ENCODE assay signal across 1 cellular context in the genomic region with DNA sequence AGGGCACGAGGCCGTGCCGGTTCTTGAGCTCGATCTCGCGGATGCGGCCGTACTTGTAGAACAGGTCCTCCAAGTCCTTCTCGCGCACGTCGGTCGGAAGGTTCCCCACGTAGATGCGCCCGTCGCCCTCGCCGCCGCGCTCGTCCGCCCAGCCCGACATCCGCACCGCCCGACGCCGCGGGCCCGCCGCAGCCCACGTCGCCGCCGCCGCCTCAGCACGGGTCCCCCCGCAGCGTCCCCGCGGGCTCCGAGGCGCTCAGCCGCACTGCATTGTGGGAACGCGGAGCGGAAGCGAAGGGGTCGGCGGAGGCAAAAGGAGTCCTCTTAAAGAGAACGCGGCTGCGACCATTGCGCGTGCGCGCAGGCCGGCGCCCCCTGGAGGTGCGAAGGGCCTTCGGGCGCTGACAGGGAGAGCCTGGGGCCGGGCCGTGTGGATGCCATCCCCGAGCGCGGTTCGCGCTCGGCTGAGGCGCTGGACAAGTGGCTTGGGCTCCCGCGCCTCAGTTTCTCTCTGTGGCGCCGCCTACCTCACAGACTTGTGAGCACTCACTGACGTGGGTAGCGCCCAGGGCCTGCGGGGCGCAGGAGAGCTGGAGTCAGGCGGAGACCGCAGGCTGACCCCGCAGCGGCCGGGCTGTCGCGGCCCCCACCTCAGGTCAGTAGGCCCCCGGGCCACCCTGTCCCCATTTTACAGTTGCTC.
TF ChIP-seq lines count a peak whose summit lies in the region.

A gene with protein sequence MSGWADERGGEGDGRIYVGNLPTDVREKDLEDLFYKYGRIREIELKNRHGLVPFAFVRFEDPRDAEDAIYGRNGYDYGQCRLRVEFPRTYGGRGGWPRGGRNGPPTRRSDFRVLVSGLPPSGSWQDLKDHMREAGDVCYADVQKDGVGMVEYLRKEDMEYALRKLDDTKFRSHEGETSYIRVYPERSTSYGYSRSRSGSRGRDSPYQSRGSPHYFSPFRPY (minus strand): TSS at position 299 of the 700 bp plus-strand sequence. CDS start 139 bp downstream, at position 160.

TF ChIP-seq in K562, 482 proteins besides CTCF, POLR2A, EP300 and RAD21 (continued from another document and continues in another):
- TF ChIP-seq, protein P1, sequence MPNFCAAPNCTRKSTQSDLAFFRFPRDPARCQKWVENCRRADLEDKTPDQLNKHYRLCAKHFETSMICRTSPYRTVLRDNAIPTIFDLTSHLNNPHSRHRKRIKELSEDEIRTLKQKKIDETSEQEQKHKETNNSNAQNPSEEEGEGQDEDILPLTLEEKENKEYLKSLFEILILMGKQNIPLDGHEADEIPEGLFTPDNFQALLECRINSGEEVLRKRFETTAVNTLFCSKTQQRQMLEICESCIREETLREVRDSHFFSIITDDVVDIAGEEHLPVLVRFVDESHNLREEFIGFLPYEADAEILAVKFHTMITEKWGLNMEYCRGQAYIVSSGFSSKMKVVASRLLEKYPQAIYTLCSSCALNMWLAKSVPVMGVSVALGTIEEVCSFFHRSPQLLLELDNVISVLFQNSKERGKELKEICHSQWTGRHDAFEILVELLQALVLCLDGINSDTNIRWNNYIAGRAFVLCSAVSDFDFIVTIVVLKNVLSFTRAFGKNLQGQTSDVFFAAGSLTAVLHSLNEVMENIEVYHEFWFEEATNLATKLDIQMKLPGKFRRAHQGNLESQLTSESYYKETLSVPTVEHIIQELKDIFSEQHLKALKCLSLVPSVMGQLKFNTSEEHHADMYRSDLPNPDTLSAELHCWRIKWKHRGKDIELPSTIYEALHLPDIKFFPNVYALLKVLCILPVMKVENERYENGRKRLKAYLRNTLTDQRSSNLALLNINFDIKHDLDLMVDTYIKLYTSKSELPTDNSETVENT (CRISPR knock-in tag; IDR thresholded peaks at IDR 0.05) = peak; percentile 82; the same call in 1 of the 2 replicates
- peak; percentile 85 for TF ChIP-seq SUPT5H (IDR thresholded peaks at IDR 0.05)
- TF ChIP-seq, protein P2, sequence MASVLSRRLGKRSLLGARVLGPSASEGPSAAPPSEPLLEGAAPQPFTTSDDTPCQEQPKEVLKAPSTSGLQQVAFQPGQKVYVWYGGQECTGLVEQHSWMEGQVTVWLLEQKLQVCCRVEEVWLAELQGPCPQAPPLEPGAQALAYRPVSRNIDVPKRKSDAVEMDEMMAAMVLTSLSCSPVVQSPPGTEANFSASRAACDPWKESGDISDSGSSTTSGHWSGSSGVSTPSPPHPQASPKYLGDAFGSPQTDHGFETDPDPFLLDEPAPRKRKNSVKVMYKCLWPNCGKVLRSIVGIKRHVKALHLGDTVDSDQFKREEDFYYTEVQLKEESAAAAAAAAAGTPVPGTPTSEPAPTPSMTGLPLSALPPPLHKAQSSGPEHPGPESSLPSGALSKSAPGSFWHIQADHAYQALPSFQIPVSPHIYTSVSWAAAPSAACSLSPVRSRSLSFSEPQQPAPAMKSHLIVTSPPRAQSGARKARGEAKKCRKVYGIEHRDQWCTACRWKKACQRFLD (CRISPR knock-in tag; IDR thresholded peaks at IDR 0.05) = peak; percentile 60; the same call in 1 of the 2 replicates
- TF ChIP-seq RBM17 (IDR thresholded peaks at IDR 0.05; ENCODE audit: borderline replicate concordance, low read depth, low read length) = no peak
- TF ChIP-seq PTBP1 (IDR thresholded peaks at IDR 0.05; ENCODE audit: low read depth, low read length) = no peak
- no peak for TF ChIP-seq ZNF695 (CRISPR knock-in tag; IDR thresholded peaks at IDR 0.05)
- TF ChIP-seq, protein P3, sequence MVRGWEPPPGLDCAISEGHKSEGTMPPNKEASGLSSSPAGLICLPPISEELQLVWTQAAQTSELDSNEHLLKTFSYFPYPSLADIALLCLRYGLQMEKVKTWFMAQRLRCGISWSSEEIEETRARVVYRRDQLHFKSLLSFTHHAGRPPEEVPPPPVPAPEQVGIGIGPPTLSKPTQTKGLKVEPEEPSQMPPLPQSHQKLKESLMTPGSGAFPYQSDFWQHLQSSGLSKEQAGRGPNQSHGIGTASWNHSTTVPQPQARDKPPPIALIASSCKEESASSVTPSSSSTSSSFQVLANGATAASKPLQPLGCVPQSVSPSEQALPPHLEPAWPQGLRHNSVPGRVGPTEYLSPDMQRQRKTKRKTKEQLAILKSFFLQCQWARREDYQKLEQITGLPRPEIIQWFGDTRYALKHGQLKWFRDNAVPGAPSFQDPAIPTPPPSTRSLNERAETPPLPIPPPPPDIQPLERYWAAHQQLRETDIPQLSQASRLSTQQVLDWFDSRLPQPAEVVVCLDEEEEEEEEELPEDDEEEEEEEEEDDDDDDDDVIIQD (CRISPR knock-in tag; IDR thresholded peaks at IDR 0.05) = peak; percentile 75; the same call in 1 of the 2 replicates
- TF ChIP-seq TGIF2 (CRISPR knock-in tag; IDR thresholded peaks at IDR 0.05) = no peak
- no peak for TF ChIP-seq PHTF2 (CRISPR knock-in tag; IDR thresholded peaks at IDR 0.05)
- TF ChIP-seq IRF2 (CRISPR knock-in tag; IDR thresholded peaks at IDR 0.05) = no peak
- no peak for TF ChIP-seq SIN3A (IDR thresholded peaks at IDR 0.05; ENCODE audit: borderline replicate concordance in 2 of 2, control insufficient read depth in 1 of 2, low read depth in 2 of 2, low read length in 2 of 2)
- TF ChIP-seq, protein P4, sequence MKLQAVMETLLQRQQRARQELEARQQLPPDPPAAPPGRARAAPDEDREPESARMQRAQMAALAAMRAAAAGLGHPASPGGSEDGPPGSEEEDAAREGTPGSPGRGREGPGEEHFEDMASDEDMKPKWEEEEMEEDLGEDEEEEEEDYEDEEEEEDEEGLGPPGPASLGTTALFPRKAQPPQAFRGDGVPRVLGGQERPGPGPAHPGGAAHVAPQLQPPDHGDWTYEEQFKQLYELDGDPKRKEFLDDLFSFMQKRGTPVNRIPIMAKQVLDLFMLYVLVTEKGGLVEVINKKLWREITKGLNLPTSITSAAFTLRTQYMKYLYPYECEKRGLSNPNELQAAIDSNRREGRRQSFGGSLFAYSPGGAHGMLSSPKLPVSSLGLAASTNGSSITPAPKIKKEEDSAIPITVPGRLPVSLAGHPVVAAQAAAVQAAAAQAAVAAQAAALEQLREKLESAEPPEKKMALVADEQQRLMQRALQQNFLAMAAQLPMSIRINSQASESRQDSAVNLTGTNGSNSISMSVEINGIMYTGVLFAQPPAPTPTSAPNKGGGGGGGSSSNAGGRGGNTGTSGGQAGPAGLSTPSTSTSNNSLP (IDR thresholded peaks at IDR 0.05; ENCODE audit: borderline replicate concordance, low read depth, low read length) = no peak
- TF ChIP-seq SRSF7 (optimal IDR thresholded peaks at IDR 0.05; ENCODE audit: low read depth, low read length) = no peak
- TF ChIP-seq TAF1 (IDR thresholded peaks at IDR 0.05; ENCODE audit: control insufficient read depth, extremely low read depth, insufficient read depth, low read length, severe bottlenecking) = peak; percentile 80
- TF ChIP-seq CBFA2T2 (conservative IDR thresholded peaks at IDR 0.05) = no peak
- TF ChIP-seq, protein P5, sequence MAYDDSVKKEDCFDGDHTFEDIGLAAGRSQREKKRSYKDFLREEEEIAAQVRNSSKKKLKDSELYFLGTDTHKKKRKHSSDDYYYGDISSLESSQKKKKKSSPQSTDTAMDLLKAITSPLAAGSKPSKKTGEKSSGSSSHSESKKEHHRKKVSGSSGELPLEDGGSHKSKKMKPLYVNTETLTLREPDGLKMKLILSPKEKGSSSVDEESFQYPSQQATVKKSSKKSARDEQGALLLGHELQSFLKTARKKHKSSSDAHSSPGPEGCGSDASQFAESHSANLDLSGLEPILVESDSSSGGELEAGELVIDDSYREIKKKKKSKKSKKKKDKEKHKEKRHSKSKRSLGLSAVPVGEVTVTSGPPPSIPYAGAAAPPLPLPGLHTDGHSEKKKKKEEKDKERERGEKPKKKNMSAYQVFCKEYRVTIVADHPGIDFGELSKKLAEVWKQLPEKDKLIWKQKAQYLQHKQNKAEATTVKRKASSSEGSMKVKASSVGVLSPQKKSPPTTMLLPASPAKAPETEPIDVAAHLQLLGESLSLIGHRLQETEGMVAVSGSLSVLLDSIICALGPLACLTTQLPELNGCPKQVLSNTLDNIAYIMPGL (CRISPR knock-in tag; IDR thresholded peaks at IDR 0.05) = peak; percentile 49; the same call in 1 of the 2 replicates
- no peak for TF ChIP-seq PRMT5 (CRISPR knock-in tag; IDR thresholded peaks at IDR 0.05)
- TF ChIP-seq, protein P6, sequence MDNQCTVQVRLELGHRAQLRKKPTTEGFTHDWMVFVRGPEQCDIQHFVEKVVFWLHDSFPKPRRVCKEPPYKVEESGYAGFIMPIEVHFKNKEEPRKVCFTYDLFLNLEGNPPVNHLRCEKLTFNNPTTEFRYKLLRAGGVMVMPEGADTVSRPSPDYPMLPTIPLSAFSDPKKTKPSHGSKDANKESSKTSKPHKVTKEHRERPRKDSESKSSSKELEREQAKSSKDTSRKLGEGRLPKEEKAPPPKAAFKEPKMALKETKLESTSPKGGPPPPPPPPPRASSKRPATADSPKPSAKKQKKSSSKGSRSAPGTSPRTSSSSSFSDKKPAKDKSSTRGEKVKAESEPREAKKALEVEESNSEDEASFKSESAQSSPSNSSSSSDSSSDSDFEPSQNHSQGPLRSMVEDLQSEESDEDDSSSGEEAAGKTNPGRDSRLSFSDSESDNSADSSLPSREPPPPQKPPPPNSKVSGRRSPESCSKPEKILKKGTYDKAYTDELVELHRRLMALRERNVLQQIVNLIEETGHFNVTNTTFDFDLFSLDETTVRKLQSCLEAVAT (IDR thresholded peaks at IDR 0.05) = 0 out of 4 replicates have a peak, but pooled peaks of 1 of the 2 experiments have one; percentile 62
- TF ChIP-seq, protein P7, sequence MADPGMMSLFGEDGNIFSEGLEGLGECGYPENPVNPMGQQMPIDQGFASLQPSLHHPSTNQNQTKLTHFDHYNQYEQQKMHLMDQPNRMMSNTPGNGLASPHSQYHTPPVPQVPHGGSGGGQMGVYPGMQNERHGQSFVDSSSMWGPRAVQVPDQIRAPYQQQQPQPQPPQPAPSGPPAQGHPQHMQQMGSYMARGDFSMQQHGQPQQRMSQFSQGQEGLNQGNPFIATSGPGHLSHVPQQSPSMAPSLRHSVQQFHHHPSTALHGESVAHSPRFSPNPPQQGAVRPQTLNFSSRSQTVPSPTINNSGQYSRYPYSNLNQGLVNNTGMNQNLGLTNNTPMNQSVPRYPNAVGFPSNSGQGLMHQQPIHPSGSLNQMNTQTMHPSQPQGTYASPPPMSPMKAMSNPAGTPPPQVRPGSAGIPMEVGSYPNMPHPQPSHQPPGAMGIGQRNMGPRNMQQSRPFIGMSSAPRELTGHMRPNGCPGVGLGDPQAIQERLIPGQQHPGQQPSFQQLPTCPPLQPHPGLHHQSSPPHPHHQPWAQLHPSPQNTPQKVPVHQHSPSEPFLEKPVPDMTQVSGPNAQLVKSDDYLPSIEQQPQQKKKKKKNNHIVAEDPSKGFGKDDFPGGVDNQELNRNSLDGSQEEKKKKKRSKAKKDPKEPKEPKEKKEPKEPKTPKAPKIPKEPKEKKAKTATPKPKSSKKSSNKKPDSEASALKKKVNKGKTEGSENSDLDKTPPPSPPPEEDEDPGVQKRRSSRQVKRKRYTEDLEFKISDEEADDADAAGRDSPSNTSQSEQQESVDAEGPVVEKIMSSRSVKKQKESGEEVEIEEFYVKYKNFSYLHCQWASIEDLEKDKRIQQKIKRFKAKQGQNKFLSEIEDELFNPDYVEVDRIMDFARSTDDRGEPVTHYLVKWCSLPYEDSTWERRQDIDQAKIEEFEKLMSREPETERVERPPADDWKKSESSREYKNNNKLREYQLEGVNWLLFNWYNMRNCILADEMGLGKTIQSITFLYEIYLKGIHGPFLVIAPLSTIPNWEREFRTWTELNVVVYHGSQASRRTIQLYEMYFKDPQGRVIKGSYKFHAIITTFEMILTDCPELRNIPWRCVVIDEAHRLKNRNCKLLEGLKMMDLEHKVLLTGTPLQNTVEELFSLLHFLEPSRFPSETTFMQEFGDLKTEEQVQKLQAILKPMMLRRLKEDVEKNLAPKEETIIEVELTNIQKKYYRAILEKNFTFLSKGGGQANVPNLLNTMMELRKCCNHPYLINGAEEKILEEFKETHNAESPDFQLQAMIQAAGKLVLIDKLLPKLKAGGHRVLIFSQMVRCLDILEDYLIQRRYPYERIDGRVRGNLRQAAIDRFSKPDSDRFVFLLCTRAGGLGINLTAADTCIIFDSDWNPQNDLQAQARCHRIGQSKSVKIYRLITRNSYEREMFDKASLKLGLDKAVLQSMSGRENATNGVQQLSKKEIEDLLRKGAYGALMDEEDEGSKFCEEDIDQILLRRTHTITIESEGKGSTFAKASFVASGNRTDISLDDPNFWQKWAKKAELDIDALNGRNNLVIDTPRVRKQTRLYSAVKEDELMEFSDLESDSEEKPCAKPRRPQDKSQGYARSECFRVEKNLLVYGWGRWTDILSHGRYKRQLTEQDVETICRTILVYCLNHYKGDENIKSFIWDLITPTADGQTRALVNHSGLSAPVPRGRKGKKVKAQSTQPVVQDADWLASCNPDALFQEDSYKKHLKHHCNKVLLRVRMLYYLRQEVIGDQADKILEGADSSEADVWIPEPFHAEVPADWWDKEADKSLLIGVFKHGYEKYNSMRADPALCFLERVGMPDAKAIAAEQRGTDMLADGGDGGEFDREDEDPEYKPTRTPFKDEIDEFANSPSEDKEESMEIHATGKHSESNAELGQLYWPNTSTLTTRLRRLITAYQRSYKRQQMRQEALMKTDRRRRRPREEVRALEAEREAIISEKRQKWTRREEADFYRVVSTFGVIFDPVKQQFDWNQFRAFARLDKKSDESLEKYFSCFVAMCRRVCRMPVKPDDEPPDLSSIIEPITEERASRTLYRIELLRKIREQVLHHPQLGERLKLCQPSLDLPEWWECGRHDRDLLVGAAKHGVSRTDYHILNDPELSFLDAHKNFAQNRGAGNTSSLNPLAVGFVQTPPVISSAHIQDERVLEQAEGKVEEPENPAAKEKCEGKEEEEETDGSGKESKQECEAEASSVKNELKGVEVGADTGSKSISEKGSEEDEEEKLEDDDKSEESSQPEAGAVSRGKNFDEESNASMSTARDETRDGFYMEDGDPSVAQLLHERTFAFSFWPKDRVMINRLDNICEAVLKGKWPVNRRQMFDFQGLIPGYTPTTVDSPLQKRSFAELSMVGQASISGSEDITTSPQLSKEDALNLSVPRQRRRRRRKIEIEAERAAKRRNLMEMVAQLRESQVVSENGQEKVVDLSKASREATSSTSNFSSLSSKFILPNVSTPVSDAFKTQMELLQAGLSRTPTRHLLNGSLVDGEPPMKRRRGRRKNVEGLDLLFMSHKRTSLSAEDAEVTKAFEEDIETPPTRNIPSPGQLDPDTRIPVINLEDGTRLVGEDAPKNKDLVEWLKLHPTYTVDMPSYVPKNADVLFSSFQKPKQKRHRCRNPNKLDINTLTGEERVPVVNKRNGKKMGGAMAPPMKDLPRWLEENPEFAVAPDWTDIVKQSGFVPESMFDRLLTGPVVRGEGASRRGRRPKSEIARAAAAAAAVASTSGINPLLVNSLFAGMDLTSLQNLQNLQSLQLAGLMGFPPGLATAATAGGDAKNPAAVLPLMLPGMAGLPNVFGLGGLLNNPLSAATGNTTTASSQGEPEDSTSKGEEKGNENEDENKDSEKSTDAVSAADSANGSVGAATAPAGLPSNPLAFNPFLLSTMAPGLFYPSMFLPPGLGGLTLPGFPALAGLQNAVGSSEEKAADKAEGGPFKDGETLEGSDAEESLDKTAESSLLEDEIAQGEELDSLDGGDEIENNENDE (IDR thresholded peaks at IDR 0.05; ENCODE audit: low read depth, low read length) = no peak
- TF ChIP-seq HCFC1 (IDR thresholded peaks at IDR 0.05; ENCODE audit: low read depth, low read length) = peak; percentile 77
- peak; percentile 29; the same call in 1 of the 2 replicates for TF ChIP-seq MTA1 (IDR thresholded peaks at IDR 0.05; ENCODE audit: borderline replicate concordance)
- no peak for TF ChIP-seq WHSC1 (IDR thresholded peaks at IDR 0.05; ENCODE audit: low read length)
- peak; percentile 72 for TF ChIP-seq GABPB1 (CRISPR knock-in tag; IDR thresholded peaks at IDR 0.05)
- TF ChIP-seq NCOR1 (IDR thresholded peaks at IDR 0.05) = no peak
- no peak for TF ChIP-seq ZNF785 (CRISPR knock-in tag; IDR thresholded peaks at IDR 0.05)
- TF ChIP-seq ZNF586 (CRISPR knock-in tag; conservative IDR thresholded peaks at IDR 0.05) = 0 out of 2 replicates have a peak, but pooled peaks have one; percentile 22
- no peak for TF ChIP-seq ZNF384 (IDR thresholded peaks at IDR 0.05; ENCODE audit: low read depth, low read length)
- peak in 1 of 2 experiments; percentile 87; a peak in 3 of 4 replicates for TF ChIP-seq MAZ (CRISPR knock-in tag; conservative IDR thresholded peaks at IDR 0.05 in 1 of 2, IDR thresholded peaks at IDR 0.05 in 1 of 2)
- TF ChIP-seq ZNF134 (CRISPR knock-in tag; conservative IDR thresholded peaks at IDR 0.05) = no peak
- TF ChIP-seq ZBED1 (IDR thresholded peaks at IDR 0.05) = peak; percentile 81
- TF ChIP-seq BRD4 (IDR thresholded peaks at IDR 0.05) = no peak
